Comparison of ENCODE assay signal across 1 cellular context in genomic region chr5:175478008-175478383, GRCh38.
TF ChIP-seq lines count a peak whose summit lies in the region.

No MANE protein-coding gene starts in this region.

TF ChIP-seq in GM23338, 12 proteins besides CTCF, POLR2A, EP300 and RAD21 (continued from another document):
- no peak for TF ChIP-seq ZNF462 (CRISPR knock-in tag; IDR thresholded peaks at IDR 0.05)
- TF ChIP-seq ZNF114 (CRISPR knock-in tag; IDR thresholded peaks at IDR 0.05), result no peak
- TF ChIP-seq POLR2AphosphoS5 (IDR thresholded peaks at IDR 0.05; ENCODE audit: low read depth), result no peak
- TF ChIP-seq JUNB (IDR thresholded peaks at IDR 0.05; ENCODE audit: unreplicated experiment), result no peak
